ENCODE assay signal across 35 cellular contexts in the genomic region with DNA sequence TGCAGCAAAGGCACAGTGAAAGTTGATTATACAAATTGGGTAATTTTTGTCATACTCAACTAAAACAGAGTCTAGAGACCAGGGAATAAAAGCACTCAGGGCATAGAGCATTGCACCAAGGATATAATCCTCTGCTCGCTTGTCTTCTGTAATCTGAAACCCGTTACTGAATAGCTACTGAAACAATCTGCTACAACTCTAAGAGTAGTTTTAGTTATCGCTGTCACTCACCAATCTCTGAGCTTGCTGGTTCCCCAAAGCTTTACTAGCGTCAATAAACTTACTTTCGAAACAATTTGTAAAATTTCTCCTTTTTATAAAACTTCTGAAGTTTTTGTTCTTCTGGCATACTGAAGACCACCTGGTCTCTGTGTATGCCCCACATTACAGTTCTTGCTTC. TPM values are rescaled to one million over a fixed set of nuclear protein-coding genes. Genes with fewer than 3 reads are reported as not detected.
A peak's percentile ranks its signal among the peaks of the same experiment; 100 is the strongest.
DNase-seq lines count a peak whose midpoint lies in the region; ATAC-seq and TF ChIP-seq lines count a peak whose summit lies in the region.
"Had no signal": no experiment of that assay in that cellular context is flagged by ENCODE, and none has a peak within 500 bp of the region (broad histone marks: within the 10 kb centered on the region; RNA-seq: fewer than 3 reads in every experiment).

No MANE protein-coding gene starts in this region.

- H3K27ac Mint-ChIP-seq in CD4-positive, alpha-beta T cell: peak overlapping the region; percentile 91
- H3K27ac Mint-ChIP-seq in T-cell: peak overlapping the region; percentile 97 to 99
- peak overlapping the region; percentile 89 to 91 for H3K27ac Mint-ChIP-seq in effector memory CD8-positive, alpha-beta T cell

- no peaks in the 10 kb centered on the region for H3K27me3 Mint-ChIP-seq in CD4-positive, alpha-beta T cell
- H3K27me3 Mint-ChIP-seq in T-cell: no peaks in the 10 kb centered on the region
- no peaks in the 10 kb centered on the region for H3K27me3 Mint-ChIP-seq in effector memory CD8-positive, alpha-beta T cell

- H3K9me3 Mint-ChIP-seq in CD4-positive, alpha-beta T cell: no peaks in the 10 kb centered on the region
- H3K9me3 Mint-ChIP-seq in T-cell: no peaks in the 10 kb centered on the region
- no peaks in the 10 kb centered on the region for H3K9me3 Mint-ChIP-seq in effector memory CD8-positive, alpha-beta T cell

- TF ChIP-seq CTCF in CD4-positive, alpha-beta T cell (IDR thresholded peaks at IDR 0.05): no peak

- peak overlapping the region; percentile 29 for H3K27ac ChIP-seq in CD4-positive, alpha-beta T cell (ENCODE audit: low read depth, low read length)
- H3K27ac ChIP-seq: A549, epithelial cell of prostate, PC-9, testis had no signal

- no peaks in the 10 kb centered on the region for H3K27me3 ChIP-seq in CD4-positive, alpha-beta T cell (ENCODE audit: control insufficient read depth, insufficient read depth, low read length)
- H3K27me3 ChIP-seq: testis had no signal

- peak; percentile 10 for DNase-seq in NCI-H82 (lab: John Stamatoyannopoulos, UW)
- no peak for DNase-seq in NCI-H82 treated with DMSO at 0.1 percent for 48 hours (lab: John Stamatoyannopoulos, UW; ENCODE audit: unreplicated experiment)
- DNase-seq in CD4-positive, alpha-beta T cell: no peak
- DNase-seq in T-cell: no peak
- DNase-seq in effector memory CD8-positive, alpha-beta T cell: no peak
- DNase-seq in retina: no peak
- DNase-seq in GF-D8 (lab: John Stamatoyannopoulos, UW): no peak
- DNase-seq: activated CD4-positive, alpha-beta T cell treated with anti-CD3 and anti-CD28 coated beads for 4 hours; activated naive CD4-positive, alpha-beta T cell treated with anti-CD3 and anti-CD28 coated beads, Interleukin-2, amount 50 U/mL, for 16 hours; aorta; DMS153; effector CD4-positive, alpha-beta T cell; H7; hypothalamus; KBM-7; mesenchymal stem cell; NCI-H1105; NCI-H187; NCI-H524 treated with DMSO at 0.1 percent for 48 hours; PC-9; right cardiac atrium; stimulated activated CD4-positive, alpha-beta T cell treated with anti-CD3 and anti-CD28 coated beads, Interleukin-1b, Interleukin-23, amount 100 ng/mL, for 48 hours; stimulated activated naive CD4-positive, alpha-beta T cell treated with Interleukin-2 at 50 U/mL for 16 hours; T-helper 9 cell; testis had no signal

- ATAC-seq in CD4-positive, alpha-beta T cell (ENCODE audit: poor library complexity): no peak
- no peak for ATAC-seq in T-cell (replicated peaks in 1 of 4)
- ATAC-seq in effector memory CD8-positive, alpha-beta T cell (replicated peaks): no peak
- no peak for ATAC-seq in HG02571 (IDR thresholded peaks at IDR 0.05; ENCODE audit: unreplicated experiment)
- ATAC-seq: A549, left lobe of liver, right cardiac atrium, Right ventricle myocardium inferior, SK-N-SH treated with all-trans-retinoic acid at 6 μM for 48 hours had no signal

- POLR2A ChIA-PET in CD4-positive, alpha-beta T cell (lab: Charles Lee): interaction anchor here (0.8 to 3.3 kb wide), 3 partner anchors 25 to 129 kb away, joined by 3 to 52 read pairs (median 3); a partner anchor contains a TSS
- POLR2A ChIA-PET in T-cell (lab: Charles Lee): interaction anchor here in 1 of 2 donors (0.7 kb wide), 1 partner anchor 77 kb away, joined by 3 read pairs; no protein-coding TSS in a partner anchor

- peaks cover 90% of the 10 kb centered on the region for H3K4me1 Mint-ChIP-seq in CD4-positive, alpha-beta T cell (ENCODE audit: low read depth)
- peaks cover 76 to 93% (median 87%) of the 10 kb centered on the region in 3 donors for H3K4me1 Mint-ChIP-seq in T-cell
- H3K4me1 Mint-ChIP-seq in effector memory CD8-positive, alpha-beta T cell (ENCODE audit: low read depth in 2 of 2): peaks cover 54 to 70% of the 10 kb centered on the region in 2 donors

- CTCF ChIA-PET in CD4-positive, alpha-beta T cell (lab: Charles Lee): interaction anchor here (0.9 to 2.2 kb wide), 6 partner anchors 22 to 96 kb away, joined by 3 to 8 read pairs (median 6); no protein-coding TSS in a partner anchor
- CTCF ChIA-PET in T-cell (lab: Charles Lee): interaction anchor here in 1 of 2 donors (0.6 kb wide), 1 partner anchor 204 kb away, joined by 7 read pairs; no protein-coding TSS in a partner anchor

- intact Hi-C loops in CD4-positive, alpha-beta T cell (cut with DNase I, micrococcal nuclease): no loop called here

- peak overlapping the region; percentile 52 for H3K4me3 Mint-ChIP-seq in CD4-positive, alpha-beta T cell
- H3K4me3 Mint-ChIP-seq in T-cell: peak overlapping the region in 1 of 3 donors; percentile 76
- H3K4me3 Mint-ChIP-seq in effector memory CD8-positive, alpha-beta T cell: no peak overlapping the region

- no peaks in the 10 kb centered on the region for H3K9me3 ChIP-seq in CD4-positive, alpha-beta T cell (ENCODE audit: control insufficient read depth, low read length)
- H3K9me3 ChIP-seq: A549, testis had no signal

- H3K36me3 Mint-ChIP-seq in CD4-positive, alpha-beta T cell (ENCODE audit: low read depth): peaks cover 11% of the 10 kb centered on the region
- peaks cover 7% of the 10 kb centered on the region for H3K36me3 Mint-ChIP-seq in T-cell
- H3K36me3 Mint-ChIP-seq in effector memory CD8-positive, alpha-beta T cell (ENCODE audit: insufficient read depth): peaks cover 14% of the 10 kb centered on the region

RNA-seq across cellular contexts. Expression of a gene that starts 22.9 kb away (rescaled TPM):
- not detected for total RNA-seq in CD4-positive, alpha-beta T cell
- not detected for total RNA-seq in T-cell
- total RNA-seq: aorta, glomerular endothelial cell, H7, left lobe of liver, MCF 10A, PC-9, right cardiac atrium, Right ventricle myocardium inferior, smooth muscle cell, urinary bladder had no signal

RNA-seq across cellular contexts. Expression of a gene that starts 25.8 kb away (rescaled TPM):
- 10 to 100 TPM; 28.5 to 32.7 TPM for total RNA-seq in CD4-positive, alpha-beta T cell
- total RNA-seq in T-cell: 100 to 1,000 TPM; 132 to 195 (median 164) TPM
